In genomic region chr17:81807839-81808238, GRCh38 we compare ENCODE assay signal across 18 cellular contexts. TPM values are rescaled to one million over a fixed set of nuclear protein-coding genes. Genes with fewer than 3 reads are reported as not detected.
DNase-seq lines count a peak whose midpoint lies in the region; ATAC-seq, FAIRE-seq and TF ChIP-seq lines count a peak whose summit lies in the region.
"Had no signal": no experiment of that assay in that cellular context is flagged by ENCODE, and none has a peak within 500 bp of the region (broad histone marks: within the 10 kb centered on the region; RNA-seq: fewer than 3 reads in every experiment).

No MANE protein-coding gene starts in this region.

- no peaks in the 10 kb centered on the region for H3K9me3 ChIP-seq in HEK293 (ENCODE audit: control insufficient read depth, insufficient read depth, low read depth, low read length)
- H3K9me3 ChIP-seq in kidney (ENCODE audit: control insufficient read depth in 1 of 2, low read length in 2 of 2), result no peaks in the 10 kb centered on the region
- H3K9me3 ChIP-seq in CD8-positive, alpha-beta T cell (ENCODE audit: low read length), result no peaks in the 10 kb centered on the region

- H3K27me3 Mint-ChIP-seq in CD8-positive, alpha-beta T cell (ENCODE audit: low read depth), result peaks cover 20% of the 10 kb centered on the region

- peaks cover 2% of the 10 kb centered on the region for H3K4me1 Mint-ChIP-seq in CD8-positive, alpha-beta T cell (ENCODE audit: low read depth)
- H3K4me1 Mint-ChIP-seq: GM23338 had no signal

- H3K36me3 Mint-ChIP-seq in CD8-positive, alpha-beta T cell, result no peaks in the 10 kb centered on the region
- H3K36me3 Mint-ChIP-seq: CD4-positive, CD25-positive, alpha-beta regulatory T cell; IgD-negative memory B cell had no signal

- no peak for FAIRE-seq in kidney (lab: Jason Lieb, UNC)
- FAIRE-seq: G401.6, GM12892 had no signal

- H3K9ac ChIP-seq in kidney (ENCODE audit: low read length in 2 of 2), result no peak overlapping the region

- H3K4me1 ChIP-seq in HEK293 (ENCODE audit: control insufficient read depth, insufficient read depth, low read length) (peaks cover 2% of the 10 kb centered on the region; the same call in 1 of the 2 replicates), kidney (ENCODE audit: control insufficient read depth in 1 of 2, insufficient read depth in 1 of 2, low read depth in 1 of 2, low read length in 2 of 2) (peaks cover 0 to 4% of the 10 kb centered on the region in 2 donors)
- no peaks in the 10 kb centered on the region for H3K4me1 ChIP-seq in CD8-positive, alpha-beta T cell (ENCODE audit: insufficient read depth, low read length)

- POLR2A ChIA-PET in HEK293 (lab: Yijun Ruan, JAX), result interaction anchor here (1.3 to 2.0 kb wide), 2 partner anchors 10 to 25 kb away, joined by 6 to 7 read pairs; partner anchors contain the start of gene MCRIP1
- POLR2A ChIA-PET in CD8-positive, alpha-beta T cell (lab: Charles Lee), result no interaction called here

- no peak overlapping the region for H3K4me3 Mint-ChIP-seq in CD8-positive, alpha-beta T cell
- H3K4me3 Mint-ChIP-seq: CD4-positive, CD25-positive, alpha-beta regulatory T cell; GM23338; H9 had no signal

- H3K27ac ChIP-seq in HEK293 (ENCODE audit: extremely low read depth, low read depth, low read length), result no peak overlapping the region
- no peak overlapping the region for H3K27ac ChIP-seq in kidney (ENCODE audit: low read depth in 2 of 2, low read length in 2 of 2)
- no peak overlapping the region for H3K27ac ChIP-seq in CD8-positive, alpha-beta T cell (ENCODE audit: low read depth, low read length)
- H3K27ac ChIP-seq: 22Rv1 had no signal

- H3K9me3 Mint-ChIP-seq in CD8-positive, alpha-beta T cell, result no peaks in the 10 kb centered on the region
- H3K9me3 Mint-ChIP-seq: CD4-positive, CD25-positive, alpha-beta regulatory T cell; H9; IgD-negative memory B cell had no signal

- H3K27me3 ChIP-seq in CD8-positive, alpha-beta T cell (ENCODE audit: insufficient read depth, low read length), result peaks cover 3% of the 10 kb centered on the region

- no peaks in the 10 kb centered on the region for H3K36me3 ChIP-seq in HEK293 (ENCODE audit: control insufficient read depth in 2 of 2, insufficient read depth in 1 of 2, low read length in 2 of 2)
- H3K36me3 ChIP-seq in kidney (ENCODE audit: control insufficient read depth in 1 of 2, insufficient read depth in 2 of 2, low read length in 2 of 2), result no peaks in the 10 kb centered on the region
- no peaks in the 10 kb centered on the region for H3K36me3 ChIP-seq in CD8-positive, alpha-beta T cell (ENCODE audit: insufficient read depth, low read length)

- no peak overlapping the region for H3K27ac Mint-ChIP-seq in CD8-positive, alpha-beta T cell
- H3K27ac Mint-ChIP-seq: CD4-positive, CD25-positive, alpha-beta regulatory T cell; GM23338; H9; IgD-negative memory B cell had no signal

- no peak overlapping the region for H3K4me3 ChIP-seq in HEK293 (ENCODE audit: low read depth, low read length)
- H3K4me3 ChIP-seq in kidney (ENCODE audit: low read length in 2 of 2), result no peak overlapping the region
- no peak overlapping the region for H3K4me3 ChIP-seq in CD8-positive, alpha-beta T cell (ENCODE audit: low read depth, low read length)
- H3K4me3 ChIP-seq: GM23338 had no signal

- intact Hi-C loops in kidney (cut with DNase I), result no loop called here
- intact Hi-C loops in CD8-positive, alpha-beta T cell (cut with DNase I, micrococcal nuclease), result no loop called here

- CTCF ChIA-PET in HEK293 (lab: Yijun Ruan, JAX), result interaction anchor here (0.6 to 1.4 kb wide), 4 partner anchors 10 to 216 kb away, joined by 3 to 6 read pairs (median 4); partner anchors contain the start of gene LRRC45
- CTCF ChIA-PET in CD8-positive, alpha-beta T cell (lab: Charles Lee), result interaction anchor here (1.3 kb wide), 1 partner anchor 151 kb away, joined by 3 read pairs; no protein-coding TSS in a partner anchor

- DNase-seq in NCI-H345 (lab: John Stamatoyannopoulos, UW) (peak; percentile 20), NCI-H345 treated with DMSO at 0.1 percent for 48 hours (lab: John Stamatoyannopoulos, UW; ENCODE audit: unreplicated experiment) (no peak), kidney (peak; percentile 73), NCI-H187 (lab: John Stamatoyannopoulos, UW) (no peak)
- DNase-seq in activated naive CD4-positive, alpha-beta T cell treated with anti-CD3 and anti-CD28 coated beads, Interleukin-2, amount 50 U/mL, for 16 hours, result no peak
- no peak for DNase-seq in CD8-positive, alpha-beta T cell
- DNase-seq: CD4-positive, CD25-positive, alpha-beta regulatory T cell; DMS79; EL; H9 had no signal

- ATAC-seq in CD8-positive, alpha-beta T cell, result no peak

- TF ChIP-seq CTCF in HEK293 (tag by site-specific recombination; IDR thresholded peaks at IDR 0.05), result no peak
- TF ChIP-seq CTCF in kidney (IDR thresholded peaks at IDR 0.05; ENCODE audit: borderline replicate concordance, extremely low read depth, insufficient read depth), result no peak
- no peak for TF ChIP-seq CTCF in CD8-positive, alpha-beta T cell (IDR thresholded peaks at IDR 0.05)

TF ChIP-seq in HEK293, 187 proteins besides CTCF, POLR2A, EP300 and RAD21:
- TF ChIP-seq, protein P1, sequence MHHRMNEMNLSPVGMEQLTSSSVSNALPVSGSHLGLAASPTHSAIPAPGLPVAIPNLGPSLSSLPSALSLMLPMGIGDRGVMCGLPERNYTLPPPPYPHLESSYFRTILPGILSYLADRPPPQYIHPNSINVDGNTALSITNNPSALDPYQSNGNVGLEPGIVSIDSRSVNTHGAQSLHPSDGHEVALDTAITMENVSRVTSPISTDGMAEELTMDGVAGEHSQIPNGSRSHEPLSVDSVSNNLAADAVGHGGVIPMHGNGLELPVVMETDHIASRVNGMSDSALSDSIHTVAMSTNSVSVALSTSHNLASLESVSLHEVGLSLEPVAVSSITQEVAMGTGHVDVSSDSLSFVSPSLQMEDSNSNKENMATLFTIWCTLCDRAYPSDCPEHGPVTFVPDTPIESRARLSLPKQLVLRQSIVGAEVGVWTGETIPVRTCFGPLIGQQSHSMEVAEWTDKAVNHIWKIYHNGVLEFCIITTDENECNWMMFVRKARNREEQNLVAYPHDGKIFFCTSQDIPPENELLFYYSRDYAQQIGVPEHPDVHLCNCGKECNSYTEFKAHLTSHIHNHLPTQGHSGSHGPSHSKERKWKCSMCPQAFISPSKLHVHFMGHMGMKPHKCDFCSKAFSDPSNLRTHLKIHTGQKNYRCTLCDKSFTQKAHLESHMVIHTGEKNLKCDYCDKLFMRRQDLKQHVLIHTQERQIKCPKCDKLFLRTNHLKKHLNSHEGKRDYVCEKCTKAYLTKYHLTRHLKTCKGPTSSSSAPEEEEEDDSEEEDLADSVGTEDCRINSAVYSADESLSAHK (tag by site-specific recombination; IDR thresholded peaks at IDR 0.05), result no peak
- TF ChIP-seq KLF1 (tag by site-specific recombination; IDR thresholded peaks at IDR 0.05) (peak; percentile 64), ZNF549 (tag by site-specific recombination; IDR thresholded peaks at IDR 0.05) (no peak), HOXA7 (CRISPR knock-in tag; IDR thresholded peaks at IDR 0.05; ENCODE audit: borderline replicate concordance) (no peak), ZNF529 (tag by site-specific recombination; IDR thresholded peaks at IDR 0.05; ENCODE audit: insufficient replicate concordance) (no peak), ZIC2 (tag by site-specific recombination; IDR thresholded peaks at IDR 0.05) (peak; percentile 40), GLIS2 (tag by site-specific recombination; IDR thresholded peaks at IDR 0.05) (peak; percentile 30; the same call in 1 of the 2 replicates), ZNF514 (tag by site-specific recombination; IDR thresholded peaks at IDR 0.05) (no peak), ZBTB8A (tag by site-specific recombination; IDR thresholded peaks at IDR 0.05) (no peak)
- TF ChIP-seq, protein P2, sequence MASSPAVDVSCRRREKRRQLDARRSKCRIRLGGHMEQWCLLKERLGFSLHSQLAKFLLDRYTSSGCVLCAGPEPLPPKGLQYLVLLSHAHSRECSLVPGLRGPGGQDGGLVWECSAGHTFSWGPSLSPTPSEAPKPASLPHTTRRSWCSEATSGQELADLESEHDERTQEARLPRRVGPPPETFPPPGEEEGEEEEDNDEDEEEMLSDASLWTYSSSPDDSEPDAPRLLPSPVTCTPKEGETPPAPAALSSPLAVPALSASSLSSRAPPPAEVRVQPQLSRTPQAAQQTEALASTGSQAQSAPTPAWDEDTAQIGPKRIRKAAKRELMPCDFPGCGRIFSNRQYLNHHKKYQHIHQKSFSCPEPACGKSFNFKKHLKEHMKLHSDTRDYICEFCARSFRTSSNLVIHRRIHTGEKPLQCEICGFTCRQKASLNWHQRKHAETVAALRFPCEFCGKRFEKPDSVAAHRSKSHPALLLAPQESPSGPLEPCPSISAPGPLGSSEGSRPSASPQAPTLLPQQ (tag by site-specific recombination; IDR thresholded peaks at IDR 0.05), result 0 out of 2 replicates have a peak, but pooled peaks have one; percentile 25
- TF ChIP-seq, protein P3, sequence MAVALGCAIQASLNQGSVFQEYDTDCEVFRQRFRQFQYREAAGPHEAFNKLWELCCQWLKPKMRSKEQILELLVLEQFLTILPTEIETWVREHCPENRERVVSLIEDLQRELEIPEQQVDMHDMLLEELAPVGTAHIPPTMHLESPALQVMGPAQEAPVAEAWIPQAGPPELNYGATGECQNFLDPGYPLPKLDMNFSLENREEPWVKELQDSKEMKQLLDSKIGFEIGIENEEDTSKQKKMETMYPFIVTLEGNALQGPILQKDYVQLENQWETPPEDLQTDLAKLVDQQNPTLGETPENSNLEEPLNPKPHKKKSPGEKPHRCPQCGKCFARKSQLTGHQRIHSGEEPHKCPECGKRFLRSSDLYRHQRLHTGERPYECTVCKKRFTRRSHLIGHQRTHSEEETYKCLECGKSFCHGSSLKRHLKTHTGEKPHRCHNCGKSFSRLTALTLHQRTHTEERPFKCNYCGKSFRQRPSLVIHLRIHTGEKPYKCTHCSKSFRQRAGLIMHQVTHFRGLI (tag by site-specific recombination; IDR thresholded peaks at IDR 0.05), result peak; percentile 51; the same call in 1 of the 2 replicates
TF ChIP-seq in HEK293: peak in this region for 5.

RNA-seq across cellular contexts. Expression of gene GCGR, which starts 3.9 kb away (rescaled TPM):
- total RNA-seq in kidney, result 9.3 TPM
- polyA plus RNA-seq in kidney (ENCODE audit: insufficient read depth, low read depth, low replicate concordance), result 37.2 TPM
- total RNA-seq in CD8-positive, alpha-beta T cell, result not detected
- total RNA-seq: A673; CD4-positive, CD25-positive, alpha-beta regulatory T cell had no signal
- polyA plus RNA-seq: BJ; CD4-positive, CD25-positive, alpha-beta regulatory T cell; IgD-negative memory B cell had no signal

RNA-seq across cellular contexts. Expression of gene MCRIP1, which starts 25.3 kb away (rescaled TPM):
- 88.3 TPM for total RNA-seq in kidney
- 151 TPM for polyA plus RNA-seq in kidney (ENCODE audit: insufficient read depth, low read depth, low replicate concordance)
- 10 to 100 TPM; 32.2 to 34.0 TPM for total RNA-seq in CD8-positive, alpha-beta T cell

RNA-seq across cellular contexts. Expression of gene PPP1R27, which starts 27.0 kb away (rescaled TPM):
- total RNA-seq in kidney, result not detected
- polyA plus RNA-seq in kidney (ENCODE audit: insufficient read depth, low read depth, low replicate concordance), result not detected
- total RNA-seq in CD8-positive, alpha-beta T cell, result not detected
- total RNA-seq: A673; CD4-positive, CD25-positive, alpha-beta regulatory T cell; GM23338 had no signal
- polyA plus RNA-seq: BJ; CD4-positive, CD25-positive, alpha-beta regulatory T cell; IgD-negative memory B cell had no signal

RNA-seq across cellular contexts. Expression of gene P4HB, which starts 52.5 kb away (rescaled TPM):
- total RNA-seq in kidney, result 482 TPM
- 411 TPM for polyA plus RNA-seq in kidney (ENCODE audit: insufficient read depth, low read depth, low replicate concordance)
- total RNA-seq in CD8-positive, alpha-beta T cell, result 100 to 1,000 TPM; 278 to 288 TPM

Comparison
In these comparisons a context has a peak if more than half of its experiments do, and no peak if none do; other contexts are left out.
1. DNase-seq: peak in NCI-H345 (single experiment) and kidney (single experiment); none in NCI-H345 treated with DMSO at 0.1 percent for 48 hours (single experiment), activated naive CD4-positive, alpha-beta T cell treated with anti-CD3 and anti-CD28 coated beads, Interleukin-2, amount 50 U/mL, for 16 hours (single experiment), NCI-H187 (0 of 2) and CD8-positive, alpha-beta T cell (0 of 7).